Comparison of ENCODE assay signal across 20 cellular contexts in genomic region chr4:98363431-98363830, GRCh38.
A peak's percentile ranks its signal among the peaks of the same experiment; 100 is the strongest.
DNase-seq lines count a peak whose midpoint lies in the region; ATAC-seq, FAIRE-seq and TF ChIP-seq lines count a peak whose summit lies in the region.
"Had no signal": no experiment of that assay in that cellular context is flagged by ENCODE, and none has a peak within 500 bp of the region (broad histone marks: within the 10 kb centered on the region; RNA-seq: fewer than 3 reads in every experiment).

No MANE protein-coding gene starts in this region.

- H3K27me3 ChIP-seq in bronchial epithelial cell (ENCODE audit: control insufficient read depth, insufficient read depth, low read length) (no peaks in the 10 kb centered on the region), foreskin keratinocyte (no peaks in the 10 kb centered on the region), BE2C (no peaks in the 10 kb centered on the region)

- H3K4me3 Mint-ChIP-seq in stimulated activated memory B cell treated with anti-CD40 and anti-IgM and Interleukin-4, amounts not matched to agents 10 μg/mL and 1 μg/mL and 100 μg/mL, for 72 hours = no peak overlapping the region
- H3K4me3 Mint-ChIP-seq: CD14-positive monocyte; CD8-positive, alpha-beta T cell had no signal

- H3K4me1 ChIP-seq in foreskin keratinocyte (peaks cover 11% of the 10 kb centered on the region), BE2C (peaks cover 4% of the 10 kb centered on the region; the same call in 1 of the 2 replicates)
- H3K4me1 ChIP-seq: A549 had no signal

- no peaks in the 10 kb centered on the region for H3K27me3 Mint-ChIP-seq in stimulated activated memory B cell treated with anti-CD40 and anti-IgM and Interleukin-4, amounts not matched to agents 10 μg/mL and 1 μg/mL and 100 μg/mL, for 72 hours

- no peak for FAIRE-seq in bronchial epithelial cell (lab: Jason Lieb, UNC)
- FAIRE-seq: A549, D721Med, G401.6, GM12891, H54 had no signal

- peak; percentile 36 for ATAC-seq in foreskin keratinocyte
- ATAC-seq in stimulated activated memory B cell treated with anti-CD40 and anti-IgM and Interleukin-4, amounts not matched to agents 10 μg/mL and 1 μg/mL and 100 μg/mL, for 72 hours = no peak
- ATAC-seq: A549; CD8-positive, alpha-beta T cell; HCT116 had no signal

- DNase-seq in amniotic epithelial cell (ENCODE audit: low read depth) (peak; percentile 16), bronchial epithelial cell (ENCODE audit: low read depth) (peak; percentile 87), foreskin keratinocyte (peak; percentile 42 to 60), mucosa of gallbladder (ENCODE audit: low spot score) (no peak), BE2C (no peak)
- DNase-seq: CD8-positive, alpha-beta T cell; COR-L47; DMS153; DMS79 treated with DMSO at 0.1 percent for 48 hours; EL; GM23248 had no signal

- peaks cover 9% of the 10 kb centered on the region for H3K4me1 Mint-ChIP-seq in stimulated activated memory B cell treated with anti-CD40 and anti-IgM and Interleukin-4, amounts not matched to agents 10 μg/mL and 1 μg/mL and 100 μg/mL, for 72 hours
- H3K4me1 Mint-ChIP-seq: CD14-positive monocyte had no signal

- no peaks in the 10 kb centered on the region for H3K9me3 ChIP-seq in BE2C

- H3K27ac ChIP-seq in foreskin keratinocyte = no peak overlapping the region
- H3K27ac ChIP-seq: A549, GM23248, HL-60 had no signal

- H3K4me3 ChIP-seq in bronchial epithelial cell (ENCODE audit: low read depth, low read length) = no peak overlapping the region
- no peak overlapping the region for H3K4me3 ChIP-seq in BE2C (ENCODE audit: low read depth, low read length)
- H3K4me3 ChIP-seq: A549, GM23248 had no signal

- peaks cover 1% of the 10 kb centered on the region for H3K36me3 ChIP-seq in bronchial epithelial cell (ENCODE audit: control insufficient read depth, insufficient read depth, low read length)
- peaks cover 8% of the 10 kb centered on the region for H3K36me3 ChIP-seq in BE2C

- H3K9me3 Mint-ChIP-seq in stimulated activated memory B cell treated with anti-CD40 and anti-IgM and Interleukin-4, amounts not matched to agents 10 μg/mL and 1 μg/mL and 100 μg/mL, for 72 hours = peaks cover 20% of the 10 kb centered on the region

- no peak for TF ChIP-seq CTCF in bronchial epithelial cell (IDR thresholded peaks at IDR 0.05; ENCODE audit: insufficient read depth, low read length, severe bottlenecking)
- no peak for TF ChIP-seq CTCF in foreskin keratinocyte (conservative IDR thresholded peaks at IDR 0.05)
- no peak for TF ChIP-seq CTCF in BE2C (IDR thresholded peaks at IDR 0.05; ENCODE audit: low read depth, low read length)

- peaks cover 58% of the 10 kb centered on the region for H3K36me3 Mint-ChIP-seq in stimulated activated memory B cell treated with anti-CD40 and anti-IgM and Interleukin-4, amounts not matched to agents 10 μg/mL and 1 μg/mL and 100 μg/mL, for 72 hours

- H3K27ac Mint-ChIP-seq in stimulated activated memory B cell treated with anti-CD40 and anti-IgM and Interleukin-4, amounts not matched to agents 10 μg/mL and 1 μg/mL and 100 μg/mL, for 72 hours = peak overlapping the region; percentile 5
- H3K27ac Mint-ChIP-seq: CD14-positive monocyte; CD8-positive, alpha-beta T cell had no signal

Comparison
In these comparisons a context has a peak if more than half of its experiments do, and no peak if none do; other contexts are left out.
1. DNase-seq: peak in amniotic epithelial cell (single experiment), bronchial epithelial cell (single experiment) and foreskin keratinocyte (2 of 2); none in mucosa of gallbladder (single experiment) and BE2C (single experiment).